Comparison of ENCODE assay signal across 8 cellular contexts in the genomic region with DNA sequence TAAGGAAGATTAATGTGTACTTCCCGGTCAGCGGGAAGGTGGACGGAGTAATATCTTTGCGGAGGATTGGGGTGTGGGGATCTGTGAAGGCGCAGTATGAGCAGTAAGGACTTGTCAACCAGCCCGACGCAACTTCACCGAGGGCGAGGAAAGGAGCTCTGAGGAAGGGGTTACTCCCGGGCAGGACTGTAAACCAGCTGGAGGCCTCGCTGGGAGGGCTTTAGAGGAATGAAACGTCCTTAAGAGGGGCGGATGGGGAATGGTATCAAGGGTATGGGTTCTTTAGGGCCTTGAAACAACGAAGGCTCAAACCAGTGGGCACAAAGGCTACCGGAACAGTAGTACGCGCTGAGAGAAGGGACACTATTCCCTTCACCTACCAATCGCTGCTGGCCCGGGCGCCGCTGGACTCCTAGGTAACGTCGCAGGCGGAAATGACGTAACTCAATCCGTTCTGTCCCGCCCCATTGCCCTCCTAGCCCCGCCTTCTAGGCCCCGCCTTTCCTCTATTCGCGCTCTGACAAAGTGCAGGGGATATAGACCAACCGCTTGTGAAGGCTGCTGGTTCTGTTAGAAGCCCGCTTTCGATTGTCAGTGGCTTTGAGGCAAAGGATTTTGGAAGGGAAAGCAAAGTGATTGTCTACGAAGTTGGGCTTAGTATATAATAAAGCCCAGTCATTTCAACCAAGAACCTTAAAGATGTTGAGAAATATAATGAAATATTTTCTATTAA. TPM values are rescaled to one million over a fixed set of nuclear protein-coding genes. Genes with fewer than 3 reads are reported as not detected.
DNase-seq lines count a peak whose midpoint lies in the region; ATAC-seq and TF ChIP-seq lines count a peak whose summit lies in the region.

A gene with protein sequence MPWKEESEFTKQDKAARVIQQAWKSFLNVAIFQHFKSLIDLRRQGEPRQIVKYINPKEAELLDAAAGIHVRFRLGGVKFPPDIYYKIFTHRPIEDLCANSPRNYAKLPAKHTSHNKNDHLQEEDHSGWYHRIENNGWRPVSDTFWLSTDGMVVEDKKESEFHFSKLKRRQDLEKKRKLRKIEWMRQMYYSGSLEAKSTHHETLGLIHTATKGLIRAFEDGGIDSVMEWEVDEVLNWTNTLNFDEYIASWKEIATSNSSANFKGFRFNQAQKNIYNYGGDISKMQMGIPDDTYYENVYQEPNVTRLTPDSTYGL (minus strand): TSS at position 439 of the 733 bp plus-strand sequence. CDS start 5,970 bp downstream, outside the sequence.

- peaks cover 7% of the 10 kb centered on the region for H3K4me1 ChIP-seq in mucosa of stomach (ENCODE audit: control insufficient read depth, insufficient read depth, low read length)

- no peaks in the 10 kb centered on the region for H3K27me3 ChIP-seq in mucosa of stomach (ENCODE audit: control insufficient read depth, insufficient read depth, low read length)

- ATAC-seq in GM21737 (IDR thresholded peaks at IDR 0.05; ENCODE audit: unreplicated experiment) (peak; percentile 100), esophagus mucosa (peak; percentile 100)

- no peaks in the 10 kb centered on the region for H3K36me3 ChIP-seq in mucosa of stomach (ENCODE audit: control insufficient read depth, insufficient read depth, low read length)

- H3K4me3 ChIP-seq in mucosa of stomach (ENCODE audit: low read length) = peak within 1 kb of the TSS; percentile 81

- peak within 1 kb of the TSS; percentile 99 for H3K9ac ChIP-seq in mucosa of stomach (ENCODE audit: low read length)

- DNase-seq in DMS79 (lab: John Stamatoyannopoulos, UW) (peak; percentile 96), KG1 (lab: John Stamatoyannopoulos, UW) (peak; percentile 99)
- DNase-seq in activated T-cell treated with anti-CD3 and anti-CD28 coated beads, Interleukin-2, amount 50 U/mL, for 48 hours = peak; percentile 98
- peak; percentile 97 for DNase-seq in stimulated activated CD8-positive, alpha-beta memory T cell treated with anti-CD3 and anti-CD28 coated beads, Interleukin-4, amount 100 ng/mL, for 48 hours

- H3K9me3 ChIP-seq in mucosa of stomach (ENCODE audit: control insufficient read depth, low read length) = no peaks in the 10 kb centered on the region

TF ChIP-seq in PFSK-1, 5 proteins besides CTCF, POLR2A, EP300 and RAD21:
- peak; percentile 36 for TF ChIP-seq FOXP2 (optimal IDR thresholded peaks at IDR 0.05; ENCODE audit: borderline replicate concordance, extremely low read depth, extremely low read length, insufficient read depth)
- TF ChIP-seq, protein P1, sequence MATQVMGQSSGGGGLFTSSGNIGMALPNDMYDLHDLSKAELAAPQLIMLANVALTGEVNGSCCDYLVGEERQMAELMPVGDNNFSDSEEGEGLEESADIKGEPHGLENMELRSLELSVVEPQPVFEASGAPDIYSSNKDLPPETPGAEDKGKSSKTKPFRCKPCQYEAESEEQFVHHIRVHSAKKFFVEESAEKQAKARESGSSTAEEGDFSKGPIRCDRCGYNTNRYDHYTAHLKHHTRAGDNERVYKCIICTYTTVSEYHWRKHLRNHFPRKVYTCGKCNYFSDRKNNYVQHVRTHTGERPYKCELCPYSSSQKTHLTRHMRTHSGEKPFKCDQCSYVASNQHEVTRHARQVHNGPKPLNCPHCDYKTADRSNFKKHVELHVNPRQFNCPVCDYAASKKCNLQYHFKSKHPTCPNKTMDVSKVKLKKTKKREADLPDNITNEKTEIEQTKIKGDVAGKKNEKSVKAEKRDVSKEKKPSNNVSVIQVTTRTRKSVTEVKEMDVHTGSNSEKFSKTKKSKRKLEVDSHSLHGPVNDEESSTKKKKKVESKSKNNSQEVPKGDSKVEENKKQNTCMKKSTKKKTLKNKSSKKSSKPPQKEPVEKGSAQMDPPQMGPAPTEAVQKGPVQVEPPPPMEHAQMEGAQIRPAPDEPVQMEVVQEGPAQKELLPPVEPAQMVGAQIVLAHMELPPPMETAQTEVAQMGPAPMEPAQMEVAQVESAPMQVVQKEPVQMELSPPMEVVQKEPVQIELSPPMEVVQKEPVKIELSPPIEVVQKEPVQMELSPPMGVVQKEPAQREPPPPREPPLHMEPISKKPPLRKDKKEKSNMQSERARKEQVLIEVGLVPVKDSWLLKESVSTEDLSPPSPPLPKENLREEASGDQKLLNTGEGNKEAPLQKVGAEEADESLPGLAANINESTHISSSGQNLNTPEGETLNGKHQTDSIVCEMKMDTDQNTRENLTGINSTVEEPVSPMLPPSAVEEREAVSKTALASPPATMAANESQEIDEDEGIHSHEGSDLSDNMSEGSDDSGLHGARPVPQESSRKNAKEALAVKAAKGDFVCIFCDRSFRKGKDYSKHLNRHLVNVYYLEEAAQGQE (IDR thresholded peaks at IDR 0.05; ENCODE audit: insufficient read depth in 1 of 2, low read depth in 2 of 2, low read length in 2 of 2) = peak in 1 of 2 experiments; percentile 47; a peak in 1 of 4 replicates
- TF ChIP-seq POLR2AphosphoS5 (IDR thresholded peaks at IDR 0.05; ENCODE audit: low read depth, low read length) = peak; percentile 99
- peak; percentile 77; the same call in 1 of the 2 replicates for TF ChIP-seq SIN3A (IDR thresholded peaks at IDR 0.05; ENCODE audit: borderline replicate concordance, insufficient read depth, low read length)
- peak; percentile 70; the same call in 1 of the 2 replicates for TF ChIP-seq TAF1 (IDR thresholded peaks at IDR 0.05; ENCODE audit: borderline replicate concordance, insufficient read depth, low read length)

RNA-seq across cellular contexts. Expression of the gene that starts here (rescaled TPM):
- 0.46 TPM for polyA plus RNA-seq in PFSK-1 (2012; ENCODE audit: insufficient read length, low read depth)
- 0.36 TPM for total RNA-seq in esophagus mucosa

Comparison
In these comparisons a context has a peak if more than half of its experiments do, and no peak if none do; other contexts are left out.
1. Peak in every context shown above with its lines: DNase-seq, ATAC-seq and H3K4me3 ChIP-seq.
2. Peak in ATAC-seq in esophagus mucosa; RNA of the gene not detected or under 1 TPM.